Comparison of ENCODE assay signal across 14 cellular contexts in genomic region chr6:137765044-137765443, GRCh38.
"Had no signal": no experiment of that assay in that cellular context is flagged by ENCODE, and none has a peak within 500 bp of the region (broad histone marks: within the 10 kb centered on the region; RNA-seq: fewer than 3 reads in every experiment).

No MANE protein-coding gene starts in this region.

- H3K9me3 ChIP-seq: colonic mucosa, thoracic aorta had no signal

- H3K4me3 ChIP-seq: cardiac muscle cell, colonic mucosa, skin epidermis, stomach, thoracic aorta had no signal

- DNase-seq: activated CD4-positive, alpha-beta memory T cell treated with anti-CD3 and anti-CD28 coated beads for 36 hours; activated CD4-positive, CD25-positive, alpha-beta regulatory T cell treated with anti-CD3 and anti-CD28 coated beads, Interleukin-2, amount 50 U/mL, for 72 hours; activated effector memory CD4-positive, alpha-beta T cell treated with anti-CD3 and anti-CD28 coated beads, Interleukin-2, amount 50 U/mL, for 16 hours; activated naive CD8-positive, alpha-beta T cell treated with anti-CD3 and anti-CD28 coated beads, Interleukin-2, amount 10 ng/mL, durations not matched to agents 7 days and 5 days; activated T-cell treated with anti-CD3 and anti-CD28 coated beads, Interleukin-2, amount 50 U/mL, for 4 hours; anterior cingulate cortex; colonic mucosa; hypothalamus; left cardiac atrium; naive thymus-derived CD4-positive, alpha-beta T cell; stomach had no signal

- H3K27me3 ChIP-seq: cardiac muscle cell, colonic mucosa, stomach had no signal

- ATAC-seq: activated T-cell treated with anti-CD3 and anti-CD28 coated beads, Interleukin-2, amount 50 U/mL, for 4 hours; left cardiac atrium; naive thymus-derived CD4-positive, alpha-beta T cell had no signal

- H3K27ac ChIP-seq: cardiac muscle cell, colonic mucosa, skin epidermis, stomach, thoracic aorta had no signal

- H3K4me1 ChIP-seq: colonic mucosa, stomach had no signal

- H3K36me3 ChIP-seq: cardiac muscle cell, colonic mucosa, stomach, thoracic aorta had no signal
